ENCODE assay signal across 1 cellular context in genomic region chrX:1464282-1465131, GRCh38.
TF ChIP-seq lines count a peak whose summit lies in the region.

No MANE protein-coding gene starts in this region.

TF ChIP-seq in HepG2, 621 proteins besides CTCF, POLR2A, EP300 and RAD21:
- TF ChIP-seq ZNF331 (CRISPR knock-in tag; IDR thresholded peaks at IDR 0.05) (no peak), ZNF367 (CRISPR knock-in tag; IDR thresholded peaks at IDR 0.05; ENCODE audit: borderline replicate concordance) (no peak), TCF12 (IDR thresholded peaks at IDR 0.05) (no peak), TCF12 (CRISPR knock-in tag; IDR thresholded peaks at IDR 0.05) (no peak), CBX2 (IDR thresholded peaks at IDR 0.05; ENCODE audit: low read depth, low read length) (no peak), CBX2 (CRISPR knock-in tag; IDR thresholded peaks at IDR 0.05; ENCODE audit: low read depth) (no peak)
- TF ChIP-seq, protein P1, sequence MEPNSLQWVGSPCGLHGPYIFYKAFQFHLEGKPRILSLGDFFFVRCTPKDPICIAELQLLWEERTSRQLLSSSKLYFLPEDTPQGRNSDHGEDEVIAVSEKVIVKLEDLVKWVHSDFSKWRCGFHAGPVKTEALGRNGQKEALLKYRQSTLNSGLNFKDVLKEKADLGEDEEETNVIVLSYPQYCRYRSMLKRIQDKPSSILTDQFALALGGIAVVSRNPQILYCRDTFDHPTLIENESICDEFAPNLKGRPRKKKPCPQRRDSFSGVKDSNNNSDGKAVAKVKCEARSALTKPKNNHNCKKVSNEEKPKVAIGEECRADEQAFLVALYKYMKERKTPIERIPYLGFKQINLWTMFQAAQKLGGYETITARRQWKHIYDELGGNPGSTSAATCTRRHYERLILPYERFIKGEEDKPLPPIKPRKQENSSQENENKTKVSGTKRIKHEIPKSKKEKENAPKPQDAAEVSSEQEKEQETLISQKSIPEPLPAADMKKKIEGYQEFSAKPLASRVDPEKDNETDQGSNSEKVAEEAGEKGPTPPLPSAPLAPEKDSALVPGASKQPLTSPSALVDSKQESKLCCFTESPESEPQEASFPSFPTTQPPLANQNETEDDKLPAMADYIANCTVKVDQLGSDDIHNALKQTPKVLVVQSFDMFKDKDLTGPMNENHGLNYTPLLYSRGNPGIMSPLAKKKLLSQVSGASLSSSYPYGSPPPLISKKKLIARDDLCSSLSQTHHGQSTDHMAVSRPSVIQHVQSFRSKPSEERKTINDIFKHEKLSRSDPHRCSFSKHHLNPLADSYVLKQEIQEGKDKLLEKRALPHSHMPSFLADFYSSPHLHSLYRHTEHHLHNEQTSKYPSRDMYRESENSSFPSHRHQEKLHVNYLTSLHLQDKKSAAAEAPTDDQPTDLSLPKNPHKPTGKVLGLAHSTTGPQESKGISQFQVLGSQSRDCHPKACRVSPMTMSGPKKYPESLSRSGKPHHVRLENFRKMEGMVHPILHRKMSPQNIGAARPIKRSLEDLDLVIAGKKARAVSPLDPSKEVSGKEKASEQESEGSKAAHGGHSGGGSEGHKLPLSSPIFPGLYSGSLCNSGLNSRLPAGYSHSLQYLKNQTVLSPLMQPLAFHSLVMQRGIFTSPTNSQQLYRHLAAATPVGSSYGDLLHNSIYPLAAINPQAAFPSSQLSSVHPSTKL (CRISPR knock-in tag; IDR thresholded peaks at IDR 0.05), result no peak
